In genomic region chr7:156966387-156966786, GRCh38 we compare ENCODE assay signal across 1 cellular context.
TF ChIP-seq lines count a peak whose summit lies in the region.

No MANE protein-coding gene starts in this region.

TF ChIP-seq in GM12878, 131 proteins besides CTCF, POLR2A, EP300 and RAD21:
- TF ChIP-seq SREBF2 (IDR thresholded peaks at IDR 0.05; ENCODE audit: low read length): no peak
- no peak for TF ChIP-seq TCF12 (IDR thresholded peaks at IDR 0.05; ENCODE audit: low read depth, low read length)
- TF ChIP-seq CBFB (IDR thresholded peaks at IDR 0.05; ENCODE audit: low read depth): no peak
